ENCODE assay signal across 1 cellular context in genomic region chr2:31266804-31267203, GRCh38.
TF ChIP-seq lines count a peak whose summit lies in the region.

No MANE protein-coding gene starts in this region.

TF ChIP-seq in IMR-90, 13 proteins besides CTCF, POLR2A, EP300 and RAD21 (continued from another document):
- TF ChIP-seq CHD1 (IDR thresholded peaks at IDR 0.05; ENCODE audit: low read depth, low read length) (no peak), FOS (IDR thresholded peaks at IDR 0.05; ENCODE audit: low read depth, low read length) (no peak), CEBPB (IDR thresholded peaks at IDR 0.05; ENCODE audit: low read depth, low read length) (no peak)
